Comparison of ENCODE assay signal across 10 cellular contexts in the genomic region with DNA sequence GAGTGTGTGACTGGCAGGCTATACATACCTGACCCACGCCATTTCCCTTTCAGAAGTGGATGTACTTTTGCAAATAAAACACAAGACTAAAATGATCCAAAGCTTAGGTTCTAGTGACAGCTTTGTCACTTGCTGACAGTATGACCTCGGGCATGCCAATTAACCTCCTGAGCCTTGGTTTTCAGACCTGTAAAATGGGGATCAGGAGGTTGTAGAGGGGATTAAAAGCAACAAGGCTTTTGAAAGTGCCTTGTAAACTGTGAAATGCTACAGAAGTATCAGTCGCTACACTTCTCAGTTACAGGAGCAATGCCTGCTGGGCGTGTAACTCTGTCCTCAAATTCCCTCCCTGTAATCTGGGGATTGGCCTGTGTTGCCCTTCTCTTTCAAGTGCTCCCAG. TPM values are rescaled to one million over a fixed set of nuclear protein-coding genes. Genes with fewer than 3 reads are reported as not detected.
DNase-seq lines count a peak whose midpoint lies in the region; ATAC-seq and TF ChIP-seq lines count a peak whose summit lies in the region.
"Had no signal": no experiment of that assay in that cellular context is flagged by ENCODE, and none has a peak within 500 bp of the region (broad histone marks: within the 10 kb centered on the region; RNA-seq: fewer than 3 reads in every experiment).

No MANE protein-coding gene starts in this region.

- no peaks in the 10 kb centered on the region for H3K36me3 ChIP-seq in thoracic aorta

- DNase-seq in activated T-cell treated with anti-CD3 and anti-CD28 coated beads, Interleukin-2, amount 50 U/mL, for 4 hours, result no peak
- DNase-seq in activated T-cell treated with anti-CD3 and anti-CD28 coated beads for 4 hours (no peak), left kidney (ENCODE audit: low read depth, low spot score) (peak; percentile 8), thoracic aorta (ENCODE audit: low spot score) (no peak), NCI-H2107 (lab: John Stamatoyannopoulos, UW) (no peak), GM10266 (ENCODE audit: extremely low spot score) (no peak), activated gamma-delta T cell treated with Interleukin-2 at 50 U/mL for 16 hours (no peak)
- no peak for DNase-seq in activated T-helper 1 cell treated with anti-CD3 and anti-CD28 coated beads, Interleukin-12 subunit alpha, Interleukin-12 subunit beta, Interleukin-2, Interleukin-4 antibody, amounts not matched to agents 30 ng/mL and 10 ng/mL and 1 ng/mL, durations not matched to agents 14 hours and 24 hours and 36 hours (ENCODE audit: low spot score)
- DNase-seq: activated CD4-positive, alpha-beta T cell treated with anti-CD3 and anti-CD28 coated beads for 4 hours; NCI-H524 had no signal

- peaks cover 16 to 24% of the 10 kb centered on the region in 2 donors for H3K4me1 ChIP-seq in thoracic aorta (ENCODE audit: control insufficient read depth in 1 of 2, low read depth in 2 of 2)

- H3K27ac ChIP-seq in thoracic aorta, result no peak overlapping the region

- intact Hi-C loops in activated T-helper 1 cell treated with anti-CD3 and anti-CD28 coated beads, Interleukin-12 subunit alpha, Interleukin-12 subunit beta, Interleukin-2, Interleukin-4 antibody, amounts not matched to agents 30 ng/mL and 10 ng/mL and 1 ng/mL, durations not matched to agents 14 hours and 24 hours and 36 hours (cut with micrococcal nuclease), result loop anchor here (5.0 kb wide), 2 partner anchors 36 to 331 kb away; no protein-coding TSS in a partner anchor

- H3K27ac Mint-ChIP-seq in activated T-helper 1 cell treated with anti-CD3 and anti-CD28 coated beads, Interleukin-12 subunit alpha, Interleukin-12 subunit beta, Interleukin-2, Interleukin-4 antibody, amounts not matched to agents 30 ng/mL and 10 ng/mL and 1 ng/mL, durations not matched to agents 14 hours and 24 hours and 36 hours, result no peak overlapping the region

- H3K9me3 ChIP-seq in thoracic aorta, result no peaks in the 10 kb centered on the region

- peaks cover 5% of the 10 kb centered on the region for H3K9me3 Mint-ChIP-seq in activated T-cell treated with anti-CD3 and anti-CD28 coated beads, Interleukin-2, amount 50 U/mL, for 4 hours
- H3K9me3 Mint-ChIP-seq in activated T-helper 1 cell treated with anti-CD3 and anti-CD28 coated beads, Interleukin-12 subunit alpha, Interleukin-12 subunit beta, Interleukin-2, Interleukin-4 antibody, amounts not matched to agents 30 ng/mL and 10 ng/mL and 1 ng/mL, durations not matched to agents 14 hours and 24 hours and 36 hours, result peaks cover 11% of the 10 kb centered on the region

- peaks cover 1% of the 10 kb centered on the region for H3K36me3 Mint-ChIP-seq in activated T-cell treated with anti-CD3 and anti-CD28 coated beads, Interleukin-2, amount 50 U/mL, for 4 hours (ENCODE audit: insufficient read depth)
- H3K36me3 Mint-ChIP-seq in activated T-helper 1 cell treated with anti-CD3 and anti-CD28 coated beads, Interleukin-12 subunit alpha, Interleukin-12 subunit beta, Interleukin-2, Interleukin-4 antibody, amounts not matched to agents 30 ng/mL and 10 ng/mL and 1 ng/mL, durations not matched to agents 14 hours and 24 hours and 36 hours (ENCODE audit: low read depth), result peaks cover 3% of the 10 kb centered on the region

- H3K27me3 Mint-ChIP-seq in activated T-cell treated with anti-CD3 and anti-CD28 coated beads, Interleukin-2, amount 50 U/mL, for 4 hours (ENCODE audit: low read depth), result peaks cover 40% of the 10 kb centered on the region
- peaks cover 71% of the 10 kb centered on the region for H3K27me3 Mint-ChIP-seq in activated T-helper 1 cell treated with anti-CD3 and anti-CD28 coated beads, Interleukin-12 subunit alpha, Interleukin-12 subunit beta, Interleukin-2, Interleukin-4 antibody, amounts not matched to agents 30 ng/mL and 10 ng/mL and 1 ng/mL, durations not matched to agents 14 hours and 24 hours and 36 hours (ENCODE audit: insufficient read depth)

- no peaks in the 10 kb centered on the region for H3K27me3 ChIP-seq in thoracic aorta (replicated peaks; ENCODE audit: insufficient read depth)

- H3K4me3 Mint-ChIP-seq in activated T-cell treated with anti-CD3 and anti-CD28 coated beads, Interleukin-2, amount 50 U/mL, for 4 hours, result peak overlapping the region; percentile 80
- H3K4me3 Mint-ChIP-seq in activated T-helper 1 cell treated with anti-CD3 and anti-CD28 coated beads, Interleukin-12 subunit alpha, Interleukin-12 subunit beta, Interleukin-2, Interleukin-4 antibody, amounts not matched to agents 30 ng/mL and 10 ng/mL and 1 ng/mL, durations not matched to agents 14 hours and 24 hours and 36 hours, result peak overlapping the region; percentile 82

- no peak for ATAC-seq in activated T-cell treated with anti-CD3 and anti-CD28 coated beads, Interleukin-2, amount 50 U/mL, for 4 hours
- ATAC-seq in thoracic aorta (ENCODE audit: insufficient number of reproducible peaks, low FRiP score, low read depth), result no peak

- peaks cover 12% of the 10 kb centered on the region for H3K4me1 Mint-ChIP-seq in activated T-cell treated with anti-CD3 and anti-CD28 coated beads, Interleukin-2, amount 50 U/mL, for 4 hours (ENCODE audit: low read depth)
- peaks cover 13% of the 10 kb centered on the region for H3K4me1 Mint-ChIP-seq in activated T-helper 1 cell treated with anti-CD3 and anti-CD28 coated beads, Interleukin-12 subunit alpha, Interleukin-12 subunit beta, Interleukin-2, Interleukin-4 antibody, amounts not matched to agents 30 ng/mL and 10 ng/mL and 1 ng/mL, durations not matched to agents 14 hours and 24 hours and 36 hours (ENCODE audit: low read depth)

- H3K4me3 ChIP-seq in thoracic aorta, result peak overlapping the region; percentile 73

- TF ChIP-seq CTCF in thoracic aorta (IDR thresholded peaks at IDR 0.05) (no peak), GM10266 (IDR thresholded peaks at IDR 0.05; ENCODE audit: control insufficient read depth, insufficient read depth, low read depth, missing control alignments) (no peak)

RNA-seq across cellular contexts. Expression of a gene that starts 8.7 kb away (rescaled TPM):
- 1 to 10 TPM; 1.3 to 3.7 (median 3.3) TPM for total RNA-seq in activated T-cell treated with anti-CD3 and anti-CD28 coated beads, Interleukin-2, amount 50 U/mL, for 4 hours
- 2.8 and 3.6 TPM in 2 replicates for total RNA-seq in activated T-helper 1 cell treated with anti-CD3 and anti-CD28 coated beads, Interleukin-12 subunit alpha, Interleukin-12 subunit beta, Interleukin-2, Interleukin-4 antibody, amounts not matched to agents 30 ng/mL and 10 ng/mL and 1 ng/mL, durations not matched to agents 14 hours and 24 hours and 36 hours
- total RNA-seq in thoracic aorta, result 100 to 1,000 TPM in 1 of 2 donors, 10 to 100 TPM in 1; 59.2 to 104 TPM

Comparison
In these comparisons a context has a peak if more than half of its experiments do, and no peak if none do; other contexts are left out.
1. RNA of a gene that starts 8.7 kb away (total RNA-seq): 59.2 to 104 TPM in thoracic aorta; 1.3 to 3.7 TPM in activated T-cell treated with anti-CD3 and anti-CD28 coated beads, Interleukin-2, amount 50 U/mL, for 4 hours and 2.8 to 3.6 TPM in activated T-helper 1 cell treated with anti-CD3 and anti-CD28 coated beads, Interleukin-12 subunit alpha, Interleukin-12 subunit beta, Interleukin-2, Interleukin-4 antibody, amounts not matched to agents 30 ng/mL and 10 ng/mL and 1 ng/mL, durations not matched to agents 14 hours and 24 hours and 36 hours; every median in the first group is over 10 times any median in the second.